In genomic region chr6:103273048-103273447, GRCh38 we compare ENCODE assay signal across 11 cellular contexts.
A peak's percentile ranks its signal among the peaks of the same experiment; 100 is the strongest.
DNase-seq lines count a peak whose midpoint lies in the region; ATAC-seq lines count a peak whose summit lies in the region.
"Had no signal": no experiment of that assay in that cellular context is flagged by ENCODE, and none has a peak within 500 bp of the region (broad histone marks: within the 10 kb centered on the region; RNA-seq: fewer than 3 reads in every experiment).

No MANE protein-coding gene starts in this region.

- H3K4me3 Mint-ChIP-seq in stimulated activated naive B cell treated with anti-CD40 and anti-IgM and Interleukin-4, amounts not matched to agents 10 μg/mL and 1 μg/mL and 100 μg/mL, for 72 hours: no peak overlapping the region
- no peak overlapping the region for H3K4me3 Mint-ChIP-seq in stimulated activated memory B cell treated with anti-CD40 and anti-IgM and Interleukin-4, amounts not matched to agents 10 μg/mL and 1 μg/mL and 100 μg/mL, for 72 hours

- H3K27ac Mint-ChIP-seq in stimulated activated naive B cell treated with anti-CD40 and anti-IgM and Interleukin-4, amounts not matched to agents 10 μg/mL and 1 μg/mL and 100 μg/mL, for 72 hours: no peak overlapping the region
- no peak overlapping the region for H3K27ac Mint-ChIP-seq in stimulated activated memory B cell treated with anti-CD40 and anti-IgM and Interleukin-4, amounts not matched to agents 10 μg/mL and 1 μg/mL and 100 μg/mL, for 72 hours

- no peaks in the 10 kb centered on the region for H3K4me1 Mint-ChIP-seq in stimulated activated naive B cell treated with anti-CD40 and anti-IgM and Interleukin-4, amounts not matched to agents 10 μg/mL and 1 μg/mL and 100 μg/mL, for 72 hours
- no peaks in the 10 kb centered on the region for H3K4me1 Mint-ChIP-seq in stimulated activated memory B cell treated with anti-CD40 and anti-IgM and Interleukin-4, amounts not matched to agents 10 μg/mL and 1 μg/mL and 100 μg/mL, for 72 hours

- peak; percentile 26 for DNase-seq in D341Med (ENCODE audit: low spot score)
- DNase-seq in HuH-7.5 (ENCODE audit: low spot score): peak; percentile 16
- peak; percentile 26 for DNase-seq in SIG-M5 (lab: John Stamatoyannopoulos, UW)
- peak; percentile 20 for DNase-seq in iPS-NIHi7 (ENCODE audit: extremely low spot score)
- DNase-seq in stimulated activated naive B cell treated with anti-CD40 and anti-IgM and Interleukin-4, amounts not matched to agents 10 μg/mL and 1 μg/mL and 100 μg/mL, for 72 hours: no peak
- DNase-seq in GM19238 (ENCODE audit: insufficient read length, low spot score): no peak
- DNase-seq: body of pancreas, left lung, T-helper 9 cell had no signal

- no peaks in the 10 kb centered on the region for H3K36me3 Mint-ChIP-seq in stimulated activated naive B cell treated with anti-CD40 and anti-IgM and Interleukin-4, amounts not matched to agents 10 μg/mL and 1 μg/mL and 100 μg/mL, for 72 hours
- no peaks in the 10 kb centered on the region for H3K36me3 Mint-ChIP-seq in stimulated activated memory B cell treated with anti-CD40 and anti-IgM and Interleukin-4, amounts not matched to agents 10 μg/mL and 1 μg/mL and 100 μg/mL, for 72 hours

- H3K27me3 Mint-ChIP-seq in stimulated activated naive B cell treated with anti-CD40 and anti-IgM and Interleukin-4, amounts not matched to agents 10 μg/mL and 1 μg/mL and 100 μg/mL, for 72 hours: no peaks in the 10 kb centered on the region
- no peaks in the 10 kb centered on the region for H3K27me3 Mint-ChIP-seq in stimulated activated memory B cell treated with anti-CD40 and anti-IgM and Interleukin-4, amounts not matched to agents 10 μg/mL and 1 μg/mL and 100 μg/mL, for 72 hours

- H3K9me3 Mint-ChIP-seq in stimulated activated naive B cell treated with anti-CD40 and anti-IgM and Interleukin-4, amounts not matched to agents 10 μg/mL and 1 μg/mL and 100 μg/mL, for 72 hours: no peaks in the 10 kb centered on the region
- no peaks in the 10 kb centered on the region for H3K9me3 Mint-ChIP-seq in stimulated activated memory B cell treated with anti-CD40 and anti-IgM and Interleukin-4, amounts not matched to agents 10 μg/mL and 1 μg/mL and 100 μg/mL, for 72 hours

- ATAC-seq in stimulated activated naive B cell treated with anti-CD40 and anti-IgM and Interleukin-4, amounts not matched to agents 10 μg/mL and 1 μg/mL and 100 μg/mL, for 72 hours (replicated peaks): no peak
- ATAC-seq in stimulated activated memory B cell treated with anti-CD40 and anti-IgM and Interleukin-4, amounts not matched to agents 10 μg/mL and 1 μg/mL and 100 μg/mL, for 72 hours: no peak
- ATAC-seq in GM21447 (IDR thresholded peaks at IDR 0.05; ENCODE audit: unreplicated experiment): no peak
- ATAC-seq: body of pancreas, left lung had no signal

Comparison
In these comparisons a context has a peak if more than half of its experiments do, and no peak if none do; other contexts are left out.
1. DNase-seq: peak in D341Med (single experiment), HuH-7.5 (single experiment), SIG-M5 (single experiment) and iPS-NIHi7 (single experiment); none in stimulated activated naive B cell treated with anti-CD40 and anti-IgM and Interleukin-4, amounts not matched to agents 10 μg/mL and 1 μg/mL and 100 μg/mL, for 72 hours (single experiment) and GM19238 (single experiment).